ENCODE assay signal across 21 cellular contexts in the genomic region with DNA sequence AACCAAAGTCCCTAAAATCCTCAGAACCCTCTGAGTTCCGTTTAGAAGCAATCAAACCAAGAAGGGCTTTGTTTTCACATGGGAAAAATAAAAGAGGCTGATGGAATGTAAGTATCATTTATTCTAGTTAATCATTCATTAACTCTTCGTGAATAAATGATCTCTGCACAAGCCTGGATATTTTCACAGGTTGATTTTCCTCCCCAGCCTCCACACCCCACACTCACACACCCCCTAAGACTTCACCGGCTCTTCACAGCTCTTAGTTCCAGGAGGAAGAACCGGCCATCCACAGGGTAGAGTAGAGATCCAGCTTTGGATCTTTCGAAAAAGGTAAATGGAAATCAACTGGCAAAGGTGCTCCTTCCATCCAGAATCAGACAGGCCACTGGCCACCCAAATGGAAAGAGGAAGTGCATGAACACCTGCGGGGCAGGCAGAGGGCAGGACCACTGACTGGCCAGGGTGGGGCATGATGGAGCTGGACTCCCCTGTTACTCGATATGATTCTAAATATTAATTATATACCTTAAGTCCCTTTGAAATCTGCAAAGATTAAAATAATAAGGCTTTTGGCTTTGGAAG. TPM values are rescaled to one million over a fixed set of nuclear protein-coding genes. Genes with fewer than 3 reads are reported as not detected.
DNase-seq lines count a peak whose midpoint lies in the region; ATAC-seq and TF ChIP-seq lines count a peak whose summit lies in the region.
"Had no signal": no experiment of that assay in that cellular context is flagged by ENCODE, and none has a peak within 500 bp of the region (broad histone marks: within the 10 kb centered on the region; RNA-seq: fewer than 3 reads in every experiment).

No MANE protein-coding gene starts in this region.

- WGBS in mesenchymal stem cell: 91% methylated on average over 5 of the region's 7 CpGs
- WGBS in stomach, 5 donors: 72 to 84% (median 77%) methylated on average over 7 of the region's 7 CpGs
- WGBS in spleen, 5 donors: 85 to 91% (median 89%) methylated on average over 7 of the region's 7 CpGs

- peaks cover 10 to 53% of the 10 kb centered on the region in 2 experiments for H3K36me3 ChIP-seq in mesenchymal stem cell (ENCODE audit: control insufficient read depth in 1 of 2, insufficient read depth in 2 of 2, low read depth in 1 of 2, low read length in 2 of 2)
- peaks cover 6 to 23% (median 22%) of the 10 kb centered on the region in 4 donors for H3K36me3 ChIP-seq in stomach
- H3K36me3 ChIP-seq in spleen: peaks cover 0 to 20% (median 0%) of the 10 kb centered on the region in 6 donors

- H3K23ac ChIP-seq in mesenchymal stem cell (ENCODE audit: low read length in 2 of 2): no peak overlapping the region

- H2AFZ ChIP-seq in mesenchymal stem cell (ENCODE audit: low read depth, low read length): no peak overlapping the region

- H3K9me3 ChIP-seq in mesenchymal stem cell (ENCODE audit: control insufficient read depth, low read length) (peaks cover under 1% of the 10 kb centered on the region), stomach (no peaks in the 10 kb centered on the region), spleen (no peaks in the 10 kb centered on the region)

- no peak for TF ChIP-seq POLR2A in stomach (IDR thresholded peaks at IDR 0.05)
- no peak for TF ChIP-seq POLR2A in spleen (IDR thresholded peaks at IDR 0.05)

- no peak overlapping the region for H2BK15ac ChIP-seq in mesenchymal stem cell (ENCODE audit: low read depth, poor library complexity, severe bottlenecking)

- H3K27me3 Mint-ChIP-seq in Calu3 (ENCODE audit: unreplicated experiment) (no peaks in the 10 kb centered on the region), brain (peaks cover 4% of the 10 kb centered on the region)
- H3K27me3 Mint-ChIP-seq: naive B cell, type B pancreatic cell had no signal

- no peak overlapping the region for H3K14ac ChIP-seq in mesenchymal stem cell (ENCODE audit: low read length in 2 of 2)

- CTCF ChIA-PET in Calu3 (lab: Charles Lee): interaction anchor here (0.7 to 2.0 kb wide), 6 partner anchors 10 to 337 kb away, joined by 3 to 12 read pairs (median 4); a partner anchor contains a TSS

- H3K4me3 ChIP-seq in mesenchymal stem cell (ENCODE audit: insufficient read depth in 1 of 2, low read depth in 1 of 2, low read length in 2 of 2) (no peak overlapping the region), stomach (no peak overlapping the region), spleen (no peak overlapping the region)

- BruUV-seq in Calu3 (replicated peaks; lab: Mats Ljungman, UMichigan): no TSS peak

- peaks cover 24% of the 10 kb centered on the region for H3K79me1 ChIP-seq in mesenchymal stem cell (replicated peaks; ENCODE audit: low read length, poor library complexity, severe bottlenecking)

- H3K27ac Mint-ChIP-seq in Calu3 (ENCODE audit: unreplicated experiment): peak overlapping the region; percentile 95
- peak overlapping the region; percentile 56 to 92 (median 89) for H3K27ac Mint-ChIP-seq in brain
- H3K27ac Mint-ChIP-seq: activated T-cell treated with anti-CD3 and anti-CD28 coated beads, Interleukin-2, amount 50 U/mL, for 72 hours; CD8-positive, alpha-beta T cell; IgD-negative memory B cell; naive B cell; type B pancreatic cell had no signal

- peak overlapping the region; percentile 33 for H3K4me2 ChIP-seq in mesenchymal stem cell (ENCODE audit: low read length, poor library complexity, severe bottlenecking)

- TF ChIP-seq CTCF in Calu3 (IDR thresholded peaks at IDR 0.05; ENCODE audit: unreplicated experiment) (no peak), brain (conservative IDR thresholded peaks at IDR 0.05) (no peak), stomach (IDR thresholded peaks at IDR 0.05) (no peak), spleen (IDR thresholded peaks at IDR 0.05 in 8 of 11, conservative IDR thresholded peaks at IDR 0.05 in 3 of 11) (no peak)

- H3K27me3 ChIP-seq in mesenchymal stem cell (ENCODE audit: control insufficient read depth in 1 of 2, insufficient read depth in 1 of 2, low read length in 2 of 2): no peaks in the 10 kb centered on the region
- no peaks in the 10 kb centered on the region for H3K27me3 ChIP-seq in stomach
- H3K27me3 ChIP-seq in spleen (replicated peaks in 1 of 7): no peaks in the 10 kb centered on the region

- peak overlapping the region; percentile 54 for H2BK5ac ChIP-seq in mesenchymal stem cell (ENCODE audit: low read depth, low read length, poor library complexity, severe bottlenecking)

- H4K8ac ChIP-seq in mesenchymal stem cell (ENCODE audit: low read length): peak overlapping the region; percentile 8

- no peak for ATAC-seq in GM18907 (IDR thresholded peaks at IDR 0.05; ENCODE audit: unreplicated experiment)
- ATAC-seq in HG03571 (IDR thresholded peaks at IDR 0.05; ENCODE audit: unreplicated experiment): no peak
- ATAC-seq: activated T-cell treated with anti-CD3 and anti-CD28 coated beads, Interleukin-2, amount 50 U/mL, for 72 hours; CD8-positive, alpha-beta T cell; HCT116; left colon had no signal

- H3K9me3 Mint-ChIP-seq in Calu3 (ENCODE audit: low read depth, unreplicated experiment): no peaks in the 10 kb centered on the region
- peaks cover 0 to 2% (median 0%) of the 10 kb centered on the region in 5 experiments for H3K9me3 Mint-ChIP-seq in brain
- H3K9me3 Mint-ChIP-seq: activated T-cell treated with anti-CD3 and anti-CD28 coated beads, Interleukin-2, amount 50 U/mL, for 72 hours; CD8-positive, alpha-beta T cell; IgD-negative memory B cell; naive B cell; type B pancreatic cell had no signal

- peak overlapping the region; percentile 48 for H4K91ac ChIP-seq in mesenchymal stem cell (ENCODE audit: low read length)

- no peak overlapping the region for H3K9ac ChIP-seq in mesenchymal stem cell (ENCODE audit: low read length)

- TF ChIP-seq EP300 in stomach (IDR thresholded peaks at IDR 0.05): no peak

- no peak overlapping the region for H2AK5ac ChIP-seq in mesenchymal stem cell (ENCODE audit: low read length, severe bottlenecking)

- H2BK120ac ChIP-seq in mesenchymal stem cell (ENCODE audit: low read depth, low read length): no peak overlapping the region

- peak; percentile 62 for DNase-seq in Calu3
- no peak for DNase-seq in mesenchymal stem cell
- no peak for DNase-seq in stomach
- no peak for DNase-seq in spleen
- no peak for DNase-seq in NCI-H748 treated with DMSO at 0.1 percent for 48 hours (lab: John Stamatoyannopoulos, UW)
- DNase-seq: activated CD4-positive, alpha-beta T cell treated with anti-CD3 and anti-CD28 coated beads, Interleukin-2, amount 50 U/mL, for 4 hours; activated T-cell treated with anti-CD3 and anti-CD28 coated beads, Interleukin-2, amount 50 U/mL, for 72 hours; CD8-positive, alpha-beta T cell; cortex of kidney; erythroblast; left colon; MV-4-11; naive B cell; NCI-H2081 treated with DMSO at 0.1 percent for 48 hours; NCI-H524 treated with DMSO at 0.1 percent for 48 hours had no signal

- H3K4me1 ChIP-seq in mesenchymal stem cell (ENCODE audit: control insufficient read depth, insufficient read depth, low read depth, low read length) (peaks cover 38% of the 10 kb centered on the region), stomach (peaks cover 7 to 81% (median 43%) of the 10 kb centered on the region in 4 donors), spleen (peaks cover 0 to 9% (median 2%) of the 10 kb centered on the region in 6 donors)

- H3K4me1 Mint-ChIP-seq in Calu3 (ENCODE audit: low read depth, unreplicated experiment) (peaks cover 90% of the 10 kb centered on the region), brain (peaks cover 79% of the 10 kb centered on the region)

- peaks cover 27% of the 10 kb centered on the region for H3K36me3 Mint-ChIP-seq in Calu3 (ENCODE audit: insufficient read depth, unreplicated experiment)
- H3K36me3 Mint-ChIP-seq in brain: peaks cover 66% of the 10 kb centered on the region
- H3K36me3 Mint-ChIP-seq: naive B cell had no signal

- H2BK12ac ChIP-seq in mesenchymal stem cell (ENCODE audit: low read length in 2 of 2): peak overlapping the region in 1 of 2 experiments; percentile 51

- no peak overlapping the region for H3K18ac ChIP-seq in mesenchymal stem cell (ENCODE audit: low read depth in 1 of 2, low read length in 2 of 2)

- H3K27ac ChIP-seq in mesenchymal stem cell (ENCODE audit: low read length, poor library complexity, severe bottlenecking) (peak overlapping the region; percentile 95), stomach (peak overlapping the region in 4 of 5 donors; percentile 30 to 66 (median 50)), spleen (peak overlapping the region in 1 of 8 donors; percentile 21)

- peak overlapping the region in 1 of 2 experiments; percentile 29 for H3K4ac ChIP-seq in mesenchymal stem cell (ENCODE audit: low read depth in 1 of 2, low read length in 2 of 2)

- peak overlapping the region; percentile 44 for H3K4me3 Mint-ChIP-seq in Calu3 (ENCODE audit: low read depth, unreplicated experiment)
- H3K4me3 Mint-ChIP-seq in brain: no peak overlapping the region
- H3K4me3 Mint-ChIP-seq: activated T-cell treated with anti-CD3 and anti-CD28 coated beads, Interleukin-2, amount 50 U/mL, for 72 hours; CD8-positive, alpha-beta T cell; IgD-negative memory B cell; naive B cell had no signal

- intact Hi-C loops in Calu3 (cut with micrococcal nuclease; ENCODE audit: unreplicated experiment): no loop called here
- intact Hi-C loops in stomach (cut with DNase I; ENCODE audit: low total_unique reads): no loop called here
- intact Hi-C loops in spleen (cut with DNase I; ENCODE audit: low total_unique reads): no loop called here

RNA-seq across cellular contexts. Expression of a gene that starts 10.0 kb away (rescaled TPM):
- total RNA-seq in Calu3 (2022) (77.2 and 80.4 TPM in 2 replicates), stomach (10 to 100 TPM; 11.3 to 69.3 (median 51.8) TPM), spleen (10 to 100 TPM; 13.3 to 32.7 (median 21.3) TPM)
- polyA plus RNA-seq in brain (ENCODE audit: insufficient read depth, low read depth, low replicate concordance) (76.7 TPM), stomach (10 to 100 TPM; 11.7 to 15.8 (median 14.4) TPM), spleen (10 to 100 TPM in 1 of 3 donors, 1 to 10 TPM in 2; 5.0 to 11.4 (median 8.0) TPM)
- 40.5 TPM for polyA plus RNA-seq in mesenchymal stem cell (2013, experiment 1 of 2)
- 39.9 TPM for polyA plus RNA-seq in mesenchymal stem cell (2013, experiment 2 of 2)
